ENCODE assay signal across 1 cellular context in the genomic region with DNA sequence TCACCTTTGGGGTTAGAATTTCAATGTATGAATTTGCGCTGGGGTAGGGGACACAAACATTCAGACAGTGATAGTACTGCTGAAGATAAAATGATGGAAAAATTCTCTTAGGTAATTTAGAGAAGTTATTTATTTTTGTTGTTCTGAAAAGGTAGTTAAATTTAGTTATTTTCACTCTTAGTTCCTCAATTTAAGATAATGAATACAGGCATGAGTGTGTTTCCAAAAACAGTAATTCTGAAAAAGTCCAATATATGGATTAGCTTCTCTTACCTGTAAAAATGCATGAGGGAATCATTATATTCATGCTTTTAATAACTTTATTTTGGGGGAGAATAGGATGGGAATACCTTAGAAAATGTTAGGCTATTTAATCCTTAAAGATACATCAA.
TF ChIP-seq lines count a peak whose summit lies in the region.

No MANE protein-coding gene starts in this region.

TF ChIP-seq in HCT116, 20 proteins besides CTCF, POLR2A, EP300 and RAD21 (continued from another document):
- TF ChIP-seq, protein P1, sequence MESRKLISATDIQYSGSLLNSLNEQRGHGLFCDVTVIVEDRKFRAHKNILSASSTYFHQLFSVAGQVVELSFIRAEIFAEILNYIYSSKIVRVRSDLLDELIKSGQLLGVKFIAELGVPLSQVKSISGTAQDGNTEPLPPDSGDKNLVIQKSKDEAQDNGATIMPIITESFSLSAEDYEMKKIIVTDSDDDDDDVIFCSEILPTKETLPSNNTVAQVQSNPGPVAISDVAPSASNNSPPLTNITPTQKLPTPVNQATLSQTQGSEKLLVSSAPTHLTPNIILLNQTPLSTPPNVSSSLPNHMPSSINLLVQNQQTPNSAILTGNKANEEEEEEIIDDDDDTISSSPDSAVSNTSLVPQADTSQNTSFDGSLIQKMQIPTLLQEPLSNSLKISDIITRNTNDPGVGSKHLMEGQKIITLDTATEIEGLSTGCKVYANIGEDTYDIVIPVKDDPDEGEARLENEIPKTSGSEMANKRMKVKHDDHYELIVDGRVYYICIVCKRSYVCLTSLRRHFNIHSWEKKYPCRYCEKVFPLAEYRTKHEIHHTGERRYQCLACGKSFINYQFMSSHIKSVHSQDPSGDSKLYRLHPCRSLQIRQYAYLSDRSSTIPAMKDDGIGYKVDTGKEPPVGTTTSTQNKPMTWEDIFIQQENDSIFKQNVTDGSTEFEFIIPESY (IDR thresholded peaks at IDR 0.05; ENCODE audit: extremely low read depth, insufficient replicate concordance, low read length) = no peak
- no peak for TF ChIP-seq EGR1 (IDR thresholded peaks at IDR 0.05; ENCODE audit: low read depth)
- TF ChIP-seq TCF7L2 (IDR thresholded peaks at IDR 0.05; ENCODE audit: borderline replicate concordance, extremely low read depth, insufficient read depth, insufficient read length) = no peak
- TF ChIP-seq, protein P2, sequence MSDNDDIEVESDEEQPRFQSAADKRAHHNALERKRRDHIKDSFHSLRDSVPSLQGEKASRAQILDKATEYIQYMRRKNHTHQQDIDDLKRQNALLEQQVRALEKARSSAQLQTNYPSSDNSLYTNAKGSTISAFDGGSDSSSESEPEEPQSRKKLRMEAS (IDR thresholded peaks at IDR 0.05) = no peak
- no peak for TF ChIP-seq EZH2phosphoT487 (IDR thresholded peaks at IDR 0.05; ENCODE audit: borderline replicate concordance)
- TF ChIP-seq ZNF274 (IDR thresholded peaks at IDR 0.05; ENCODE audit: low read depth, low read length) = no peak
- TF ChIP-seq ZFX (IDR thresholded peaks at IDR 0.05) = no peak
- TF ChIP-seq, protein P3, sequence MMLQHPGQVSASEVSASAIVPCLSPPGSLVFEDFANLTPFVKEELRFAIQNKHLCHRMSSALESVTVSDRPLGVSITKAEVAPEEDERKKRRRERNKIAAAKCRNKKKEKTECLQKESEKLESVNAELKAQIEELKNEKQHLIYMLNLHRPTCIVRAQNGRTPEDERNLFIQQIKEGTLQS (IDR thresholded peaks at IDR 0.05) = no peak
- TF ChIP-seq EZH2 (IDR thresholded peaks at IDR 0.05) = no peak
- no peak for TF ChIP-seq YY1 (IDR thresholded peaks at IDR 0.05; ENCODE audit: extremely low read depth, insufficient replicate concordance, low read depth, low read length)
- TF ChIP-seq CEBPB (IDR thresholded peaks at IDR 0.05; ENCODE audit: low read depth) = no peak
- TF ChIP-seq SP1 (IDR thresholded peaks at IDR 0.05; ENCODE audit: low read depth) = no peak
- TF ChIP-seq JUND (IDR thresholded peaks at IDR 0.05) = no peak
TF ChIP-seq in HCT116: peak in this region for 0.
